In the genomic region with DNA sequence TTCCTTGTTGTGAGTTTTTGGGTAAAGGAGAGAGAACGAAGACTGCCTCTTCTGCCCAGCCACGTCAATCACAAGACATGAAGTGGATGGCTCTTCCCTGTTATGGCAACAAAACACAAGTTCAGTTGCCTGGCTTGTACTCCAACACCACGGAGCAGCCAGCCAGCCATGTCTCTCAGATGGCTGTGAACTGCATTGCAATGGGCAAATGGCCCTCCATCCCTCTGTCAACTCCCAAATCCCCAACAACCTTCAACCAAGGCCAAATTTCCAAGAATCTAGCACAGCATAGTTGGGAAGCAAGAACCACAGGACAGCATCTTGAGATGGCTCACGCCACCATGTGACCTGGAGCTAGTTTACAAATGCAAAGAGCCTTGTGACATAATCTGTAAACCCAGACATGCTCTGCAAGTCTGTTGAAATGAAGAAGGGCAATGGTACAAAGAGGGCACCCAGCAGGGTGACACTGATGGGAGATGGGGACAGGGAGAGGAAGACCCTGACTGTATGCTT, we compare ENCODE assay signal across 14 cellular contexts. TPM values are rescaled to one million over a fixed set of nuclear protein-coding genes. Genes with fewer than 3 reads are reported as not detected.
DNase-seq lines count a peak whose midpoint lies in the region; ATAC-seq, FAIRE-seq and TF ChIP-seq lines count a peak whose summit lies in the region.
"Had no signal": no experiment of that assay in that cellular context is flagged by ENCODE, and none has a peak within 500 bp of the region (broad histone marks: within the 10 kb centered on the region; RNA-seq: fewer than 3 reads in every experiment).

No MANE protein-coding gene starts in this region.

- no peak for TF ChIP-seq EP300 in SK-N-SH (IDR thresholded peaks at IDR 0.05; ENCODE audit: borderline replicate concordance in 1 of 2, low read depth in 1 of 2, low read length in 1 of 2)

- no peaks in the 10 kb centered on the region for H4K20me1 ChIP-seq in SK-N-SH (ENCODE audit: insufficient read depth)

- no peak for TF ChIP-seq CTCF in 22Rv1 (IDR thresholded peaks at IDR 0.05)
- TF ChIP-seq CTCF in SK-N-SH (IDR thresholded peaks at IDR 0.05), result no peak
- TF ChIP-seq CTCF in pancreas (IDR thresholded peaks at IDR 0.05), result no peak

- CTCF ChIA-PET in SK-N-SH (lab: Yijun Ruan, JAX), result no interaction called here

- peak overlapping the region; percentile 23; the same call in 1 of the 2 replicates for H3K9ac ChIP-seq in SK-N-SH

- intact Hi-C loops in Right ventricle myocardium superior (cut with DNase I), result no loop called here
- intact Hi-C loops in pancreas (cut with DNase I), result no loop called here

- TF ChIP-seq RAD21 in SK-N-SH (IDR thresholded peaks at IDR 0.05; ENCODE audit: low read length), result no peak

- H3K27me3 ChIP-seq in SK-N-SH (ENCODE audit: insufficient read depth), result no peaks in the 10 kb centered on the region
- no peaks in the 10 kb centered on the region for H3K27me3 ChIP-seq in pancreas

- no peak for FAIRE-seq in pancreas (lab: Jason Lieb, UNC)

- no peaks in the 10 kb centered on the region for H3K79me2 ChIP-seq in SK-N-SH (ENCODE audit: insufficient read depth)

- H3K4me1 ChIP-seq in SK-N-SH (ENCODE audit: control insufficient read depth in 1 of 2, insufficient read depth in 2 of 2, low read depth in 1 of 2, low read length in 1 of 2) (peaks cover 14 to 23% of the 10 kb centered on the region in 2 experiments; a peak in 3 of 4 replicates), pancreas (peaks cover 15 to 23% (median 15%) of the 10 kb centered on the region in 3 donors)

- H3F3A ChIP-seq in SK-N-SH (replicated peaks; ENCODE audit: insufficient read depth), result peaks cover 28% of the 10 kb centered on the region

- H3K36me3 ChIP-seq in SK-N-SH (replicated peaks in 1 of 2; ENCODE audit: control insufficient read depth in 1 of 2, insufficient read depth in 2 of 2, low read length in 1 of 2), result no peaks in the 10 kb centered on the region
- H3K36me3 ChIP-seq in pancreas, result no peaks in the 10 kb centered on the region

- peak overlapping the region; percentile 36; the same call in 1 of the 2 replicates for H3K4me2 ChIP-seq in SK-N-SH

- DNase-seq in SK-N-SH (no peak), Right ventricle myocardium superior (peak; percentile 57), pancreas (no peak), hepatic stellate cell (ENCODE audit: low spot score) (no peak), OCI-M2 (lab: John Stamatoyannopoulos, UW; ENCODE audit: unreplicated experiment) (no peak)
- no peak for DNase-seq in activated CD8-positive, alpha-beta memory T cell treated with anti-CD3 and anti-CD28 coated beads, Interleukin-2, amount 50 U/mL, for 48 hours
- no peak for DNase-seq in stimulated activated naive CD4-positive, alpha-beta T cell treated with Interleukin-2 at 50 U/mL for 16 hours (lab: John Stamatoyannopoulos, UW)
- DNase-seq: activated CD4-positive, alpha-beta T cell treated with anti-CD3 and anti-CD28 coated beads for 36 hours; GDM1; GOT3 had no signal

- no peaks in the 10 kb centered on the region for H3K9me3 ChIP-seq in SK-N-SH
- no peaks in the 10 kb centered on the region for H3K9me3 ChIP-seq in pancreas

- H3K4me3 ChIP-seq in SK-N-SH (ENCODE audit: low read depth in 2 of 2, low read length in 1 of 2) (no peak overlapping the region), pancreas (no peak overlapping the region)

- ATAC-seq in Right ventricle myocardium superior (ENCODE audit: poor library complexity) (peak; percentile 18), pancreas (peak in 1 of 4 donors; percentile 21)
- ATAC-seq: activated CD4-positive, alpha-beta T cell treated with anti-CD3 and anti-CD28 coated beads for 36 hours had no signal

- POLR2A ChIA-PET in SK-N-SH (lab: Yijun Ruan, JAX), result no interaction called here

- peak overlapping the region; percentile 72; the same call in 1 of the 2 replicates for H2AFZ ChIP-seq in SK-N-SH (ENCODE audit: low read depth)

- H3K27ac ChIP-seq in 22Rv1 (peak overlapping the region; percentile 18; the same call in 1 of the 2 replicates), SK-N-SH (ENCODE audit: low read depth in 2 of 2, low read length in 1 of 2) (peak overlapping the region; percentile 87 to 98; a peak in 3 of 4 replicates), pancreas (peak overlapping the region; percentile 18 to 60 (median 54))

- WGBS in SK-N-SH (ENCODE audit: low lambda C conversion rate), result 94% methylated on average over 3 of the region's 4 CpGs
- 62 to 64% methylated on average over 4 of the region's 4 CpGs for WGBS in pancreas, 2 donors

- no peaks in the 10 kb centered on the region for H3K9me2 ChIP-seq in SK-N-SH

TF ChIP-seq in SK-N-SH, 30 proteins besides CTCF, POLR2A, EP300 and RAD21 (continues in another document):
- TF ChIP-seq, protein P1, sequence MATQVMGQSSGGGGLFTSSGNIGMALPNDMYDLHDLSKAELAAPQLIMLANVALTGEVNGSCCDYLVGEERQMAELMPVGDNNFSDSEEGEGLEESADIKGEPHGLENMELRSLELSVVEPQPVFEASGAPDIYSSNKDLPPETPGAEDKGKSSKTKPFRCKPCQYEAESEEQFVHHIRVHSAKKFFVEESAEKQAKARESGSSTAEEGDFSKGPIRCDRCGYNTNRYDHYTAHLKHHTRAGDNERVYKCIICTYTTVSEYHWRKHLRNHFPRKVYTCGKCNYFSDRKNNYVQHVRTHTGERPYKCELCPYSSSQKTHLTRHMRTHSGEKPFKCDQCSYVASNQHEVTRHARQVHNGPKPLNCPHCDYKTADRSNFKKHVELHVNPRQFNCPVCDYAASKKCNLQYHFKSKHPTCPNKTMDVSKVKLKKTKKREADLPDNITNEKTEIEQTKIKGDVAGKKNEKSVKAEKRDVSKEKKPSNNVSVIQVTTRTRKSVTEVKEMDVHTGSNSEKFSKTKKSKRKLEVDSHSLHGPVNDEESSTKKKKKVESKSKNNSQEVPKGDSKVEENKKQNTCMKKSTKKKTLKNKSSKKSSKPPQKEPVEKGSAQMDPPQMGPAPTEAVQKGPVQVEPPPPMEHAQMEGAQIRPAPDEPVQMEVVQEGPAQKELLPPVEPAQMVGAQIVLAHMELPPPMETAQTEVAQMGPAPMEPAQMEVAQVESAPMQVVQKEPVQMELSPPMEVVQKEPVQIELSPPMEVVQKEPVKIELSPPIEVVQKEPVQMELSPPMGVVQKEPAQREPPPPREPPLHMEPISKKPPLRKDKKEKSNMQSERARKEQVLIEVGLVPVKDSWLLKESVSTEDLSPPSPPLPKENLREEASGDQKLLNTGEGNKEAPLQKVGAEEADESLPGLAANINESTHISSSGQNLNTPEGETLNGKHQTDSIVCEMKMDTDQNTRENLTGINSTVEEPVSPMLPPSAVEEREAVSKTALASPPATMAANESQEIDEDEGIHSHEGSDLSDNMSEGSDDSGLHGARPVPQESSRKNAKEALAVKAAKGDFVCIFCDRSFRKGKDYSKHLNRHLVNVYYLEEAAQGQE (IDR thresholded peaks at IDR 0.05; ENCODE audit: low read depth, low read length), result no peak
- TF ChIP-seq, protein P2, sequence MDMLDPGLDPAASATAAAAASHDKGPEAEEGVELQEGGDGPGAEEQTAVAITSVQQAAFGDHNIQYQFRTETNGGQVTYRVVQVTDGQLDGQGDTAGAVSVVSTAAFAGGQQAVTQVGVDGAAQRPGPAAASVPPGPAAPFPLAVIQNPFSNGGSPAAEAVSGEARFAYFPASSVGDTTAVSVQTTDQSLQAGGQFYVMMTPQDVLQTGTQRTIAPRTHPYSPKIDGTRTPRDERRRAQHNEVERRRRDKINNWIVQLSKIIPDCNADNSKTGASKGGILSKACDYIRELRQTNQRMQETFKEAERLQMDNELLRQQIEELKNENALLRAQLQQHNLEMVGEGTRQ (IDR thresholded peaks at IDR 0.05; ENCODE audit: borderline replicate concordance, low read depth, low read length), result no peak
- TF ChIP-seq, protein P3, sequence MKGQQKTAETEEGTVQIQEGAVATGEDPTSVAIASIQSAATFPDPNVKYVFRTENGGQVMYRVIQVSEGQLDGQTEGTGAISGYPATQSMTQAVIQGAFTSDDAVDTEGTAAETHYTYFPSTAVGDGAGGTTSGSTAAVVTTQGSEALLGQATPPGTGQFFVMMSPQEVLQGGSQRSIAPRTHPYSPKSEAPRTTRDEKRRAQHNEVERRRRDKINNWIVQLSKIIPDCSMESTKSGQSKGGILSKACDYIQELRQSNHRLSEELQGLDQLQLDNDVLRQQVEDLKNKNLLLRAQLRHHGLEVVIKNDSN (IDR thresholded peaks at IDR 0.05; ENCODE audit: borderline replicate concordance, low read depth), result no peak
- TF ChIP-seq FOXJ3 (CRISPR knock-in tag; IDR thresholded peaks at IDR 0.05) (no peak), FOSL2 (IDR thresholded peaks at IDR 0.05; ENCODE audit: borderline replicate concordance, low read depth) (no peak), TAF1 (IDR thresholded peaks at IDR 0.05; ENCODE audit: borderline replicate concordance, low read depth, low read length) (no peak), SMC3 (IDR thresholded peaks at IDR 0.05; ENCODE audit: low read depth, low read length) (no peak), MEF2A (IDR thresholded peaks at IDR 0.05; ENCODE audit: borderline replicate concordance, low read depth) (no peak), ELF1 (IDR thresholded peaks at IDR 0.05) (no peak), MXI1 (IDR thresholded peaks at IDR 0.05; ENCODE audit: low read depth, low read length) (no peak), CHD2 (IDR thresholded peaks at IDR 0.05; ENCODE audit: low read length, partially characterized antibody) (no peak), GATA2 (CRISPR knock-in tag; IDR thresholded peaks at IDR 0.05) (no peak), SIN3A (IDR thresholded peaks at IDR 0.05; ENCODE audit: borderline replicate concordance, low read depth, low read length) (no peak), RXRA (IDR thresholded peaks at IDR 0.05; ENCODE audit: borderline replicate concordance, low read depth) (no peak)
- TF ChIP-seq, protein P4, sequence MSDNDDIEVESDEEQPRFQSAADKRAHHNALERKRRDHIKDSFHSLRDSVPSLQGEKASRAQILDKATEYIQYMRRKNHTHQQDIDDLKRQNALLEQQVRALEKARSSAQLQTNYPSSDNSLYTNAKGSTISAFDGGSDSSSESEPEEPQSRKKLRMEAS (IDR thresholded peaks at IDR 0.05; ENCODE audit: low read depth), result no peak

RNA-seq across cellular contexts. Expression of a gene that starts 53.9 kb away (rescaled TPM):
- polyA plus RNA-seq in SK-N-SH (2012; rRNA removed), result not detected in 2 replicates
- polyA plus RNA-seq in SK-N-SH (2012; cell fraction: cytosol; rRNA removed), result not detected in 2 replicates
- not detected in 2 replicates for polyA plus RNA-seq in SK-N-SH (2012; cell fraction: nucleus; rRNA removed)
- 8.0 TPM for total RNA-seq in Right ventricle myocardium superior
- total RNA-seq in pancreas, result 1 to 10 TPM in 1 of 6 donors, under 1 TPM in 5; 0.35 to 1.0 (median 0.65) TPM
- polyA plus RNA-seq in pancreas, result under 1 TPM; 0.26 to 0.46 TPM
- total RNA-seq: activated CD4-positive, alpha-beta T cell treated with anti-CD3 and anti-CD28 coated beads for 36 hours; activated T-helper 2 cell treated with anti-CD3 and anti-CD28 coated beads, Interferon-gamma antibody, Interleukin-2, Interleukin-4, amounts not matched to agents 10 μg/mL and 5 μg/mL and 100 μg/mL, durations not matched to agents 14 hours and 24 hours and 36 hours; NCI-H460 had no signal
- polyA plus RNA-seq: neural cell had no signal

Comparison
In these comparisons a context has a peak if more than half of its experiments do, and no peak if none do; other contexts are left out.
1. H3K27ac ChIP-seq: peak in every context shown above with its lines; median percentile 92 in SK-N-SH; 54 in pancreas; 18 in 22Rv1.